In the genomic region with DNA sequence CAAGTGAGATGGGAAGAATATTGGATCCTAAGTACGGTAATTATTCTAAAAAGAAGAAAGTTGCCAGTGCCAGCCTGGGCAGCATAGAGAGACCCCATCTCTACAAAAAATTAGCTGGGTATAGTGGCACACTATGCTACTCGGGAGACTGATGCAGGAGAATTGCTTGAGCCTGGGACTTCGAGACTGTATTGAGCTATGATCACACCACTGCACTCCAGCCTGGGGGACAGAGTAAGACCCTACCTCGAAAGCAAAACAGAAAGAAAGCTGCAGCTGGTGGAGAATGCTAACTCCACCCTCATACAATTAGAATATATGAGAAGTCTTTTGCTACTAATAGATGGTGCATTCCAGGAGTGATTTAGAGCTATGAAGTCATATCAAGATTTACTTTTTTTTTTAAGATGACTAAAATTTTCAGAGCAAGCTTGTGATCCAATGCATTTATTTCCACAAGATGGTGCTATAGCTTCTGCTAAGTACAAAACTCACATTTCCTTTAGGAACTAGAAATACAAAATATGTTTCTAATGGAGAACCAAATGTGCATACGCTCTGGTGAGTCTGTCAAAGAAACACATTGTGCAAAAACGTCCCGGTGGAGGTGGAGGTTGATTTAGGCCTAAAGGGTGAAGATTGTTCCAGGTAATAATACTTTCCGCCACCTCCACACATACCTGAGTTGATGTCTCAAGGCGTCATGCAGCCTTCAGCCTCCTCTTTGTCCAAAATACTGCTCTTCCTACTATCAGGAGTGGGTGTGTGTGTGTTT, we compare ENCODE assay signal across 11 cellular contexts. TPM values are rescaled to one million over a fixed set of nuclear protein-coding genes. Genes with fewer than 3 reads are reported as not detected.
DNase-seq lines count a peak whose midpoint lies in the region; ATAC-seq, FAIRE-seq and TF ChIP-seq lines count a peak whose summit lies in the region.
"Not testable (repeated sequence)": the region's sequence is repeated elsewhere in the genome, so short reads cannot be mapped to it uniquely, and the experiment has no call there.
"Had no signal": no experiment of that assay in that cellular context is flagged by ENCODE, and none has a peak within 500 bp of the region (broad histone marks: within the 10 kb centered on the region; RNA-seq: fewer than 3 reads in every experiment).

No MANE protein-coding gene starts in this region.

- BruUV-seq in HepG2 (replicated peaks; lab: Mats Ljungman, UMichigan), result not testable (repeated sequence)

- TF ChIP-seq POLR2A in HepG2 (IDR thresholded peaks at IDR 0.05; ENCODE audit: insufficient read depth in 1 of 2, low read depth in 2 of 2, low read length in 2 of 2), result not testable (repeated sequence)

- H3K4me1 ChIP-seq in HepG2 (ENCODE audit: insufficient read depth, low read length), result not testable (repeated sequence)

- H3K27ac ChIP-seq in HepG2 (ENCODE audit: extremely low read length, insufficient read depth, low read length), result not testable (repeated sequence)

- not testable (repeated sequence) for H3K27ac Mint-ChIP-seq in activated CD8-positive, alpha-beta T cell treated with anti-CD3 and anti-CD28 coated beads for 36 hours
- H3K27ac Mint-ChIP-seq in stimulated activated naive CD8-positive, alpha-beta T cell treated with anti-CD3 and anti-CD28 coated beads, Interleukin-15, amount 100 ng/mL, for 72 hours, result peak overlapping the region in 1 of 2 donors; percentile 87

- peak; percentile 82 for FAIRE-seq in endometrium (lab: Jason Lieb, UNC)
- peak; percentile 92 for FAIRE-seq in HepG2 (lab: Jason Lieb, UNC)

- not testable (repeated sequence) for H3K4me3 ChIP-seq in HepG2 (replicated peaks in 1 of 3; ENCODE audit: insufficient read depth in 1 of 3, low read depth in 2 of 3, low read length in 3 of 3)

- H3K27me3 ChIP-seq in HepG2 (ENCODE audit: control insufficient read depth in 1 of 2, insufficient read depth in 2 of 2, low read length in 2 of 2), result not testable (repeated sequence)

- WGBS in HepG2 (ENCODE audit: low lambda C conversion rate), result 0% methylated on average over 1 of the region's 9 CpGs

- not testable (repeated sequence) for H3K4me2 ChIP-seq in HepG2 (ENCODE audit: low read depth, low read length)

- intact Hi-C loops in activated CD8-positive, alpha-beta T cell treated with anti-CD3 and anti-CD28 coated beads for 36 hours (cut with micrococcal nuclease); HepG2 (cut with micrococcal nuclease; ENCODE audit: unreplicated experiment): not testable (repeated sequence)

- H2AFZ ChIP-seq in HepG2 (ENCODE audit: low read length), result not testable (repeated sequence)

- not testable (repeated sequence) for H3K4me3 Mint-ChIP-seq in activated CD8-positive, alpha-beta T cell treated with anti-CD3 and anti-CD28 coated beads for 36 hours; stimulated activated naive CD8-positive, alpha-beta T cell treated with anti-CD3 and anti-CD28 coated beads, Interleukin-15, amount 100 ng/mL, for 72 hours

- H3K9me3 ChIP-seq in HepG2 (ENCODE audit: low read length), result not testable (repeated sequence)

- TF ChIP-seq CTCF in activated CD8-positive, alpha-beta T cell treated with anti-CD3 and anti-CD28 coated beads for 36 hours (IDR thresholded peaks at IDR 0.05); HepG2 (CRISPR knock-in tag; IDR thresholded peaks at IDR 0.05): not testable (repeated sequence)

- not testable (repeated sequence) for H3K36me3 Mint-ChIP-seq in activated CD8-positive, alpha-beta T cell treated with anti-CD3 and anti-CD28 coated beads for 36 hours (ENCODE audit: low read depth)

- H3K9me3 Mint-ChIP-seq in activated CD8-positive, alpha-beta T cell treated with anti-CD3 and anti-CD28 coated beads for 36 hours; stimulated activated naive CD8-positive, alpha-beta T cell treated with anti-CD3 and anti-CD28 coated beads, Interleukin-15, amount 100 ng/mL, for 72 hours: not testable (repeated sequence)

- not testable (repeated sequence) for H3K79me2 ChIP-seq in HepG2 (ENCODE audit: insufficient read depth, low read length)

- not testable (repeated sequence) for H3K9ac ChIP-seq in HepG2 (ENCODE audit: insufficient read depth, low read depth, low read length)

- not testable (repeated sequence) for H3K36me3 ChIP-seq in HepG2 (replicated peaks in 1 of 2; ENCODE audit: control insufficient read depth in 1 of 2, insufficient read depth in 2 of 2, low read length in 2 of 2)

- not testable (repeated sequence) for H3K27me3 Mint-ChIP-seq in activated CD8-positive, alpha-beta T cell treated with anti-CD3 and anti-CD28 coated beads for 36 hours; stimulated activated naive CD8-positive, alpha-beta T cell treated with anti-CD3 and anti-CD28 coated beads, Interleukin-15, amount 100 ng/mL, for 72 hours

- DNase-seq in activated CD8-positive, alpha-beta T cell treated with anti-CD3 and anti-CD28 coated beads for 36 hours; HepG2 (ENCODE audit: low spot score); stimulated activated naive CD8-positive, alpha-beta T cell treated with anti-CD3 and anti-CD28 coated beads, Interleukin-15, amount 100 ng/mL, for 72 hours: not testable (repeated sequence)

- POLR2A ChIA-PET in activated CD8-positive, alpha-beta T cell treated with anti-CD3 and anti-CD28 coated beads for 36 hours (lab: Charles Lee); HepG2 (lab: Yijun Ruan, JAX): not testable (repeated sequence)

- TF ChIP-seq RAD21 in HepG2 (CRISPR knock-in tag; IDR thresholded peaks at IDR 0.05), result not testable (repeated sequence)

- not testable (repeated sequence) for H4K20me1 ChIP-seq in HepG2 (ENCODE audit: insufficient read depth, low read length)

- in situ Hi-C loops in HepG2 (cut with HindIII; ENCODE audit: extremely low pct_ligation_motif_present, low pct_unique_long_range_greater_than_20kb), result not testable (repeated sequence)

- ATAC-seq in GM18498 (IDR thresholded peaks at IDR 0.05; ENCODE audit: unreplicated experiment) (peak; percentile 56), GM19467 (IDR thresholded peaks at IDR 0.05; ENCODE audit: unreplicated experiment) (peak; percentile 42), HG02759 (IDR thresholded peaks at IDR 0.05; ENCODE audit: unreplicated experiment) (peak; percentile 46), HG03521 (IDR thresholded peaks at IDR 0.05; ENCODE audit: unreplicated experiment) (peak; percentile 38)
- peak; percentile 83 for ATAC-seq in activated CD8-positive, alpha-beta T cell treated with anti-CD3 and anti-CD28 coated beads for 36 hours
- ATAC-seq in HepG2, result not testable (repeated sequence)
- peak; percentile 45 for ATAC-seq in stimulated activated naive CD8-positive, alpha-beta T cell treated with anti-CD3 and anti-CD28 coated beads, Interleukin-15, amount 100 ng/mL, for 72 hours

- TF ChIP-seq EP300 in HepG2 (IDR thresholded peaks at IDR 0.05; ENCODE audit: low read depth in 2 of 2, low read length in 2 of 2); HepG2 (CRISPR knock-in tag; IDR thresholded peaks at IDR 0.05; ENCODE audit: borderline replicate concordance): not testable (repeated sequence)

- H3K4me1 Mint-ChIP-seq in activated CD8-positive, alpha-beta T cell treated with anti-CD3 and anti-CD28 coated beads for 36 hours (ENCODE audit: low read depth); stimulated activated naive CD8-positive, alpha-beta T cell treated with anti-CD3 and anti-CD28 coated beads, Interleukin-15, amount 100 ng/mL, for 72 hours: not testable (repeated sequence)

- CTCF ChIA-PET in activated CD8-positive, alpha-beta T cell treated with anti-CD3 and anti-CD28 coated beads for 36 hours (lab: Charles Lee); HepG2 (lab: Yijun Ruan, JAX; ENCODE audit: low intra/inter-chr PET ratio, low total read pairs): not testable (repeated sequence)

RNA-seq across cellular contexts. Expression of gene OR2A1, which starts 19.2 kb away (rescaled TPM):
- not detected for total RNA-seq in activated CD8-positive, alpha-beta T cell treated with anti-CD3 and anti-CD28 coated beads for 36 hours
- total RNA-seq in HepG2 (2016; rRNA removed; fragmentation: Illumina TruSeq; extraction: Trizol), result not detected in 2 replicates
- not detected in 2 replicates for total RNA-seq in HepG2 (2016; cell fraction: cytosol; rRNA removed; fragmentation: Illumina TruSeq; extraction: Trizol; ENCODE audit: low read depth)
- total RNA-seq in HepG2 (2016; cell fraction: insoluble cytoplasmic fraction; rRNA removed; fragmentation: Illumina TruSeq; extraction: Trizol), result not detected in 2 replicates
- total RNA-seq in HepG2 (2016; cell fraction: membrane; rRNA removed; fragmentation: Illumina TruSeq; extraction: Trizol), result not detected in 2 replicates
- total RNA-seq in HepG2 (2016; cell fraction: nucleus; rRNA removed; fragmentation: Illumina TruSeq; extraction: Trizol), result not detected in 2 replicates
- polyA plus RNA-seq in HepG2 (2011; rRNA removed), result not detected in 2 replicates
- not detected in 2 replicates for polyA plus RNA-seq in HepG2 (2011; cell fraction: cytosol; rRNA removed)
- polyA plus RNA-seq in HepG2 (2011; cell fraction: nucleus; rRNA removed), result not detected in 2 replicates
- polyA plus RNA-seq in HepG2 (2012), result not detected in 2 replicates
- not detected in 2 replicates for polyA plus RNA-seq in HepG2 (2016; cell fraction: cytosol; fragmentation: Illumina TruSeq; extraction: Trizol; ENCODE audit: low read depth)
- not detected in 2 replicates for polyA plus RNA-seq in HepG2 (2016; cell fraction: insoluble cytoplasmic fraction; fragmentation: Illumina TruSeq; extraction: Trizol; ENCODE audit: low read depth)
- polyA plus RNA-seq in HepG2 (2016; cell fraction: membrane; fragmentation: Illumina TruSeq; extraction: Trizol; ENCODE audit: low read depth), result not detected in 2 replicates
- polyA plus RNA-seq in HepG2 (2016; cell fraction: nucleus; fragmentation: Illumina TruSeq; extraction: Trizol; ENCODE audit: insufficient read depth, low read depth), result not detected in 2 replicates
- polyA minus RNA-seq in HepG2 (2011; rRNA and poly(A)+ RNA removed; ENCODE audit: low replicate concordance), result not detected in 2 replicates
- not detected in 2 replicates for polyA minus RNA-seq in HepG2 (2011; cell fraction: cytosol; rRNA and poly(A)+ RNA removed)
- polyA minus RNA-seq in HepG2 (2011; cell fraction: nucleus; rRNA and poly(A)+ RNA removed), result not detected in 2 replicates
- total RNA-seq: activated CD4-positive, alpha-beta memory T cell treated with anti-CD3 and anti-CD28 coated beads for 36 hours; lung; SJCRH30 had no signal

RNA-seq across cellular contexts. Expression of gene ARHGEF5, which starts 23.8 kb away (rescaled TPM):
- total RNA-seq in activated CD8-positive, alpha-beta T cell treated with anti-CD3 and anti-CD28 coated beads for 36 hours, result 1 to 10 TPM; 6.7 to 7.5 TPM
- 1.2 and 1.3 TPM in 2 replicates for total RNA-seq in HepG2 (2016; rRNA removed; fragmentation: Illumina TruSeq; extraction: Trizol)
- total RNA-seq in HepG2 (2016; cell fraction: cytosol; rRNA removed; fragmentation: Illumina TruSeq; extraction: Trizol; ENCODE audit: low read depth), result 0.18 and 0.20 TPM in 2 replicates
- total RNA-seq in HepG2 (2016; cell fraction: insoluble cytoplasmic fraction; rRNA removed; fragmentation: Illumina TruSeq; extraction: Trizol), result 0.97 and 1.1 TPM in 2 replicates
- 0.43 and 0.76 TPM in 2 replicates for total RNA-seq in HepG2 (2016; cell fraction: membrane; rRNA removed; fragmentation: Illumina TruSeq; extraction: Trizol)
- 0.88 and 1.3 TPM in 2 replicates for total RNA-seq in HepG2 (2016; cell fraction: nucleus; rRNA removed; fragmentation: Illumina TruSeq; extraction: Trizol)
- polyA plus RNA-seq in HepG2 (2011; rRNA removed), result 1.3 and 1.7 TPM in 2 replicates
- polyA plus RNA-seq in HepG2 (2011; cell fraction: cytosol; rRNA removed), result 0.99 and 1.2 TPM in 2 replicates
- polyA plus RNA-seq in HepG2 (2011; cell fraction: nucleus; rRNA removed), result 2.1 and 2.3 TPM in 2 replicates
- polyA plus RNA-seq in HepG2 (2012), result 1.2 and 1.3 TPM in 2 replicates
- 0.11 and 0.17 TPM in 2 replicates for polyA plus RNA-seq in HepG2 (2016; cell fraction: cytosol; fragmentation: Illumina TruSeq; extraction: Trizol; ENCODE audit: low read depth)
- polyA plus RNA-seq in HepG2 (2016; cell fraction: insoluble cytoplasmic fraction; fragmentation: Illumina TruSeq; extraction: Trizol; ENCODE audit: low read depth), result 1.2 and 1.4 TPM in 2 replicates
- 0.27 and 0.34 TPM in 2 replicates for polyA plus RNA-seq in HepG2 (2016; cell fraction: membrane; fragmentation: Illumina TruSeq; extraction: Trizol; ENCODE audit: low read depth)
- 1.5 and 1.6 TPM in 2 replicates for polyA plus RNA-seq in HepG2 (2016; cell fraction: nucleus; fragmentation: Illumina TruSeq; extraction: Trizol; ENCODE audit: insufficient read depth, low read depth)
- 2.2 and 26.8 TPM in 2 replicates for polyA minus RNA-seq in HepG2 (2011; rRNA and poly(A)+ RNA removed; ENCODE audit: low replicate concordance)
- polyA minus RNA-seq in HepG2 (2011; cell fraction: cytosol; rRNA and poly(A)+ RNA removed), result 1.2 and 1.4 TPM in 2 replicates
- 2.0 and 2.2 TPM in 2 replicates for polyA minus RNA-seq in HepG2 (2011; cell fraction: nucleus; rRNA and poly(A)+ RNA removed)
- total RNA-seq: SJCRH30 had no signal
